ENCODE assay signal across 13 cellular contexts in the genomic region with DNA sequence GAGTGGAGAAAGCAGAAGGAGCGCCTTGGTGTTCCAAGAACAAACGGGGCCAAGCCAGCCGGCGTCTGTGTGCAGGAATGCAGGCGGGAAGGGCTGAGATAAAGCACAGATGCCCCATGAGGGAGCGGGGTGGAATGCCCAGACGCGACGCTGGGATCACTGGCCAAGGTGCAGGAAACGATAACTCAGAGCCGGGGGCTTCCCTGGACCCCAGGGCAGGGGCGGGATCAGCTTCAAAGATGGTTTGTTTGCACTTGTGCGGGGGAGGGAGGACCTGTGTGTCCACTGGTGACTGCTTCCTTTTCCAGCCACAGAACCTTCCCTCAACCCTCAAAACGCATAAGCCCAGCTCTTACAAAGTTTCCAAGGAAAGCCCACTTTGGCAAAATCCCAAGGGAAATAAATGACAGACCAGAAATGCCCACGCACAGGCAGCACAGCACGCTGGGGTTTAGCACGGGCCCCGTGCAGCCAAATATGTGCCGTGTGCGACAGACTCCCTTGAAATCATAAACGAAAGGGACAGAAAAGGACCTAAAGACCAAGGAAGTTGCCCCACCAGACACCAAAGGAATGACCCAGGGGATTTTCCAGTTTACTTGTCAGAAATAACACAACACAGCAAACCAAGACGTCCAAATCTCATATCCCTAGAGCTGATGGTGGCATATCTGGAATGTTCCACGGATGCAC.
DNase-seq lines count a peak whose midpoint lies in the region; ATAC-seq, FAIRE-seq and TF ChIP-seq lines count a peak whose summit lies in the region.
"Had no signal": no experiment of that assay in that cellular context is flagged by ENCODE, and none has a peak within 500 bp of the region (broad histone marks: within the 10 kb centered on the region; RNA-seq: fewer than 3 reads in every experiment).

No MANE protein-coding gene starts in this region.

- no peak for ATAC-seq in activated T-helper 17 cell treated with anti-CD3 and anti-CD28 coated beads, Interleukin-2, amount 50 U/mL, for 72 hours (replicated peaks)
- ATAC-seq in pancreas (peak; percentile 70 to 88 (median 80)), GM21786 (IDR thresholded peaks at IDR 0.05; ENCODE audit: unreplicated experiment) (no peak), GM18519 (IDR thresholded peaks at IDR 0.05; ENCODE audit: low FRiP score, unreplicated experiment) (no peak)
- ATAC-seq: GM12878, left colon had no signal

- peak overlapping the region; percentile 16 for H3K27ac Mint-ChIP-seq in activated T-helper 17 cell treated with anti-CD3 and anti-CD28 coated beads, Interleukin-2, amount 50 U/mL, for 72 hours

- no peak overlapping the region for H3K4me3 Mint-ChIP-seq in activated T-helper 17 cell treated with anti-CD3 and anti-CD28 coated beads, Interleukin-2, amount 50 U/mL, for 72 hours

- H3K4me3 ChIP-seq in cardiac muscle cell, result no peak overlapping the region
- peak overlapping the region in 1 of 4 donors; percentile 11 for H3K4me3 ChIP-seq in pancreas
- H3K4me3 ChIP-seq: GM12878, skin epidermis had no signal

- H3K9me3 ChIP-seq in cardiac muscle cell (ENCODE audit: low read depth) (no peaks in the 10 kb centered on the region), pancreas (no peaks in the 10 kb centered on the region)

- no peaks in the 10 kb centered on the region for H3K27me3 Mint-ChIP-seq in activated T-helper 17 cell treated with anti-CD3 and anti-CD28 coated beads, Interleukin-2, amount 50 U/mL, for 72 hours

- no peak for TF ChIP-seq CTCF in cardiac muscle cell (IDR thresholded peaks at IDR 0.05; ENCODE audit: low read depth, low read length)
- TF ChIP-seq CTCF in pancreas (IDR thresholded peaks at IDR 0.05), result no peak

- H3K4me1 Mint-ChIP-seq in activated T-helper 17 cell treated with anti-CD3 and anti-CD28 coated beads, Interleukin-2, amount 50 U/mL, for 72 hours, result peaks cover 57% of the 10 kb centered on the region

- no peak for FAIRE-seq in pancreas (lab: Jason Lieb, UNC)
- FAIRE-seq: GM12878 had no signal

- H3K36me3 Mint-ChIP-seq in activated T-helper 17 cell treated with anti-CD3 and anti-CD28 coated beads, Interleukin-2, amount 50 U/mL, for 72 hours (ENCODE audit: low read depth), result peaks cover 97% of the 10 kb centered on the region

- H3K9me3 Mint-ChIP-seq in activated T-helper 17 cell treated with anti-CD3 and anti-CD28 coated beads, Interleukin-2, amount 50 U/mL, for 72 hours, result no peaks in the 10 kb centered on the region

- H3K27me3 ChIP-seq in cardiac muscle cell (no peaks in the 10 kb centered on the region), pancreas (no peaks in the 10 kb centered on the region)

- WGBS in pancreas, 2 donors, result 39 to 44% methylated on average over 23 of the region's 23 CpGs

- intact Hi-C loops in pancreas (cut with DNase I), result no loop called here

- peak; percentile 75 for DNase-seq in AG20443 (ENCODE audit: low spot score)
- peak; percentile 76 to 83 for DNase-seq in cardiac muscle cell (ENCODE audit: low read depth in 1 of 2, low spot score in 1 of 2)
- peak; percentile 33 to 79 (median 48) for DNase-seq in pancreas
- DNase-seq in HPDE6-E6E7 (ENCODE audit: extremely low spot score), result no peak
- DNase-seq in COR-L47 (lab: John Stamatoyannopoulos, UW), result no peak
- DNase-seq: C1 segment of cervical spinal cord, Kasumi-1, left colon had no signal

- H3K27ac ChIP-seq in cardiac muscle cell (peak overlapping the region; percentile 86), pancreas (no peak overlapping the region)

- peaks cover 30% of the 10 kb centered on the region for H3K4me1 ChIP-seq in cardiac muscle cell (ENCODE audit: low read depth)
- no peaks in the 10 kb centered on the region for H3K4me1 ChIP-seq in pancreas

- H3K36me3 ChIP-seq in cardiac muscle cell (peaks cover 6% of the 10 kb centered on the region), pancreas (no peaks in the 10 kb centered on the region)

Comparison
In these comparisons a context has a peak if more than half of its experiments do, and no peak if none do; other contexts are left out.
1. DNase-seq: peak in AG20443 (single experiment), cardiac muscle cell (2 of 2) and pancreas (6 of 6); none in HPDE6-E6E7 (single experiment) and COR-L47 (single experiment).
2. ATAC-seq: peak in pancreas (4 of 4); none in activated T-helper 17 cell treated with anti-CD3 and anti-CD28 coated beads, Interleukin-2, amount 50 U/mL, for 72 hours (single experiment), GM21786 (single experiment) and GM18519 (single experiment).